Comparison of ENCODE assay signal across 13 cellular contexts in the genomic region with DNA sequence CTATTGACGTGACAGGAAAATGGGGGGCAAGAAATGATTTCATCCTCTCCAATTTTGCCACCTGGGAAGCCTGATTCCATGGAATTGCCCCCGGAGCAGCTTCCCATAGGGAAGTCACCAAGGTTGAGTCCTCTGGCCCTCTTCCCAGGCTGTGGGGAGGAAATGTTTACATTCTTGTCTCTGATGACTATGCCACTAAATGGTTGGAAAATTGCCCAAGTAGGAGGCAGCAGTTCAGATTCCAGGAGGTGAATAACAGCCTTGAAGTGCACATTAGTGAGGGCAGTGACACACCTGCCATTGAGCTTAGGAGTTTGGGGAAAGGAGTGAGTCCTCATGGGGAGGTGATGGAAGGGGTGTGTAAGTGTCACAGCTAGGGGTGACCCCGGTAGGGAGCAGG.
DNase-seq lines count a peak whose midpoint lies in the region; ATAC-seq and TF ChIP-seq lines count a peak whose summit lies in the region.
"Had no signal": no experiment of that assay in that cellular context is flagged by ENCODE, and none has a peak within 500 bp of the region (broad histone marks: within the 10 kb centered on the region; RNA-seq: fewer than 3 reads in every experiment).

No MANE protein-coding gene starts in this region.

- H2BK12ac ChIP-seq in H9 (ENCODE audit: insufficient read length, low read depth, low read length): no peak overlapping the region

- H3K4me3 ChIP-seq in osteoblast (ENCODE audit: insufficient read depth, low read length): no peak overlapping the region

- H4K8ac ChIP-seq in H9 (replicated peaks; ENCODE audit: insufficient read length, low read depth, low read length): no peak overlapping the region

- no peak overlapping the region for H3K18ac ChIP-seq in H9 (ENCODE audit: insufficient read length, low read depth, low read length)

- H3K36me3 Mint-ChIP-seq in H9 (ENCODE audit: insufficient read depth in 1 of 3, low read depth in 3 of 3): no peaks in the 10 kb centered on the region

- no peak overlapping the region for H3K27ac ChIP-seq in H9 (ENCODE audit: insufficient read length, low read depth, low read length)
- no peak overlapping the region for H3K27ac ChIP-seq in osteoblast (ENCODE audit: low read depth, low read length)
- H3K27ac ChIP-seq: neutrophil had no signal

- peak overlapping the region in 1 of 3 experiments; percentile 53; a peak in 1 of 7 replicates for H3K27ac Mint-ChIP-seq in H9
- H3K27ac Mint-ChIP-seq: HFFc6 had no signal

- no peak overlapping the region for H3T11ph ChIP-seq in H9 (ENCODE audit: low read length)

- H2BK15ac ChIP-seq in H9 (ENCODE audit: low read depth, low read length): no peak overlapping the region

- H3K27me3 Mint-ChIP-seq in H9 (ENCODE audit: low read depth): no peaks in the 10 kb centered on the region

- H4K5ac ChIP-seq in H9 (ENCODE audit: insufficient read length, low read depth, low read length): no peak overlapping the region

- no CpG with 5 or more reads among the region's 3 CpGs for WGBS in H9 (ENCODE audit: extremely low coverage, insufficient read length, low lambda C conversion rate)

- no peak overlapping the region for H3K4ac ChIP-seq in H9 (ENCODE audit: low read depth, low read length)

- H3K79me1 ChIP-seq in H9 (ENCODE audit: insufficient read depth, low read depth, low read length, poor library complexity, severe bottlenecking): no peaks in the 10 kb centered on the region

- H3K27me3 ChIP-seq in H9 (ENCODE audit: insufficient read depth, low read length): no peaks in the 10 kb centered on the region; the same call in 1 of the 2 replicates
- no peaks in the 10 kb centered on the region for H3K27me3 ChIP-seq in osteoblast (ENCODE audit: insufficient read depth, low read length)
- H3K27me3 ChIP-seq: neutrophil had no signal

- peak; percentile 17 for DNase-seq in ELR (ENCODE audit: low read depth)
- DNase-seq in NCI-H2029 treated with DMSO at 0.1 percent for 48 hours (lab: John Stamatoyannopoulos, UW): peak; percentile 59
- DNase-seq in SW480 (ENCODE audit: low spot score): peak; percentile 57
- DNase-seq in mucosa of gallbladder (ENCODE audit: low spot score): peak; percentile 80
- DNase-seq in H9: no peak
- no peak for DNase-seq in GM20000 (ENCODE audit: low spot score)
- no peak for DNase-seq in osteoblast (ENCODE audit: insufficient read length, low spot score, missing footprints)
- DNase-seq: activated effector memory CD4-positive, alpha-beta T cell treated with anti-CD3 and anti-CD28 coated beads, Interleukin-2, amount 50 U/mL, for 16 hours; Caco-2; effector CD8-positive, alpha-beta T cell; HFFc6 had no signal

- no peaks in the 10 kb centered on the region for H3K79me2 ChIP-seq in H9 (ENCODE audit: insufficient read depth, low read length)
- H3K79me2 ChIP-seq in osteoblast (ENCODE audit: insufficient read depth, low read length): no peaks in the 10 kb centered on the region

- H3K14ac ChIP-seq in H9 (ENCODE audit: insufficient read depth, low read length): no peak overlapping the region

- H3K4me3 Mint-ChIP-seq in H9: no peak overlapping the region
- H3K4me3 Mint-ChIP-seq: HFFc6 had no signal

- no peaks in the 10 kb centered on the region; a peak in 1 of 5 replicates for H3K9me3 Mint-ChIP-seq in H9

- no peak overlapping the region for H3K56ac ChIP-seq in H9 (ENCODE audit: insufficient read length, low read depth, low read length)

- no peak overlapping the region for H3K23ac ChIP-seq in H9 (ENCODE audit: insufficient read length, low read depth, low read length)

- H3K23me2 ChIP-seq in H9 (ENCODE audit: insufficient read length, low read depth, low read length, poor library complexity, severe bottlenecking): no peaks in the 10 kb centered on the region

- TF ChIP-seq CTCF in H9 (conservative IDR thresholded peaks at IDR 0.05) (no peak), GM20000 (IDR thresholded peaks at IDR 0.05; ENCODE audit: extremely low read depth, missing control alignments) (no peak), osteoblast (IDR thresholded peaks at IDR 0.05; ENCODE audit: extremely low read depth, low read depth, low read length) (no peak)

- H2BK20ac ChIP-seq in H9 (ENCODE audit: low read depth, low read length, poor library complexity, severe bottlenecking): no peak overlapping the region

- H2BK120ac ChIP-seq in H9 (ENCODE audit: low read depth, low read length, poor library complexity, severe bottlenecking): no peak overlapping the region

- no peaks in the 10 kb centered on the region for H3K4me1 Mint-ChIP-seq in H9

- no peak overlapping the region for H4K91ac ChIP-seq in H9 (ENCODE audit: insufficient read length, low read depth, low read length)

- H3K4me2 ChIP-seq in H9 (ENCODE audit: insufficient read depth, insufficient read length, low read length) (no peak overlapping the region), osteoblast (ENCODE audit: insufficient read depth, low read length) (no peak overlapping the region)

- ATAC-seq in GM18858 (IDR thresholded peaks at IDR 0.05; ENCODE audit: unreplicated experiment): no peak

- no peak overlapping the region for H2BK5ac ChIP-seq in H9 (ENCODE audit: insufficient read length, low read length)

- no peak overlapping the region for H2AK5ac ChIP-seq in H9 (ENCODE audit: insufficient read length, low read length)

- no peaks in the 10 kb centered on the region for H3K4me1 ChIP-seq in H9 (ENCODE audit: insufficient read depth, low read length)
- H3K4me1 ChIP-seq in osteoblast (ENCODE audit: insufficient read depth, low read length): no peaks in the 10 kb centered on the region
- H3K4me1 ChIP-seq: Caco-2 had no signal

- H2AFZ ChIP-seq in H9 (ENCODE audit: low read length): no peak overlapping the region
- H2AFZ ChIP-seq in osteoblast (ENCODE audit: low read length): no peak overlapping the region

- H3K9me3 ChIP-seq in H9 (ENCODE audit: control insufficient read depth, low read depth, low read length): no peaks in the 10 kb centered on the region
- peaks cover 6% of the 10 kb centered on the region for H3K9me3 ChIP-seq in osteoblast (ENCODE audit: low read depth, low read length)
- H3K9me3 ChIP-seq: Caco-2, neutrophil had no signal

- H3K36me3 ChIP-seq in osteoblast (ENCODE audit: insufficient read depth, low read length): no peaks in the 10 kb centered on the region
- H3K36me3 ChIP-seq: neutrophil had no signal

- H4K20me1 ChIP-seq in H9 (ENCODE audit: control insufficient read depth, insufficient read depth, insufficient read length): no peaks in the 10 kb centered on the region
- H4K20me1 ChIP-seq in osteoblast (ENCODE audit: insufficient read depth, low read length): no peaks in the 10 kb centered on the region

- no peak overlapping the region for H3K9ac ChIP-seq in H9 (ENCODE audit: extremely low read depth, insufficient read length, low read length)

Comparison
In these comparisons a context has a peak if more than half of its experiments do, and no peak if none do; other contexts are left out.
1. DNase-seq: peak in ELR (single experiment), NCI-H2029 treated with DMSO at 0.1 percent for 48 hours (single experiment), SW480 (single experiment) and mucosa of gallbladder (single experiment); none in H9 (single experiment), GM20000 (single experiment) and osteoblast (single experiment).